Comparison of ENCODE assay signal across 8 cellular contexts in the genomic region with DNA sequence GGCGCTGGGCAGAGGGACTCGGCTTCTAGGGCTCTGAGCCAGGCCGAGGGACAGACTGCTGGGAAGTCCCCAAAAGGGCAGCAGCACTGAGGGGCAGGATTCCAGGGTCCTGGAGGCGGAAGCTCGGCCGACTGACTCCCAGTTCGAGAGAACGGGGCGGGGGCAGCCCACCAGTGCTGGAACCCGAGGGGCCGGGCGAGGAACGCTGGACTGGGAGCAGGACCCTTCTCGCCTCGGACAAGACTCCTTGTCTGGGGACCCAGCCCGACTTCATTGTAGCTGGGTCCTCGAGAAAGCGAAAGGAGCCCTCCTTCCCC. TPM values are rescaled to one million over a fixed set of nuclear protein-coding genes. Genes with fewer than 3 reads are reported as not detected.
A peak's percentile ranks its signal among the peaks of the same experiment; 100 is the strongest.
DNase-seq lines count a peak whose midpoint lies in the region; ATAC-seq and TF ChIP-seq lines count a peak whose summit lies in the region.

No MANE protein-coding gene starts in this region.

- TF ChIP-seq POLR2A in GM18951 (IDR thresholded peaks at IDR 0.05; ENCODE audit: extremely low read depth, insufficient read depth, insufficient read length), result peak; percentile 38
- no peak for TF ChIP-seq POLR2A in esophagus squamous epithelium (IDR thresholded peaks at IDR 0.05)

- in situ Hi-C loops in GM18951 (cut with MboI; ENCODE audit: low sequenced_read_pairs, unreplicated experiment) (no loop called here), Panc1 (cut with HindIII; ENCODE audit: low pct_unique_long_range_greater_than_20kb, low sequenced_read_pairs) (no loop called here)

- CTCF ChIA-PET in Panc1 (lab: Charles Lee), result no interaction called here

- H3K9me3 ChIP-seq in Panc1 (ENCODE audit: control insufficient read depth, insufficient read depth, low read depth, low read length), result no peaks in the 10 kb centered on the region
- no peaks in the 10 kb centered on the region for H3K9me3 ChIP-seq in esophagus squamous epithelium
- H3K9me3 ChIP-seq in psoas muscle, result no peaks in the 10 kb centered on the region

- no peaks in the 10 kb centered on the region for H3K27me3 ChIP-seq in Panc1 (ENCODE audit: control insufficient read depth, insufficient read depth, low read length)
- no peaks in the 10 kb centered on the region for H3K27me3 ChIP-seq in esophagus squamous epithelium
- H3K27me3 ChIP-seq in psoas muscle (ENCODE audit: insufficient read depth in 3 of 3, low read length in 2 of 3), result no peaks in the 10 kb centered on the region

- POLR2A ChIA-PET in Panc1 (lab: Charles Lee), result no interaction called here

- H3K4me1 ChIP-seq in Panc1 (ENCODE audit: control insufficient read depth, insufficient read depth, low read length) (peaks cover 6% of the 10 kb centered on the region; the same call in 1 of the 2 replicates), esophagus squamous epithelium (peaks cover 20 to 37% (median 23%) of the 10 kb centered on the region in 3 donors), psoas muscle (peaks cover 20% of the 10 kb centered on the region)

- TF ChIP-seq CTCF in Panc1 (IDR thresholded peaks at IDR 0.05), result no peak
- no peak for TF ChIP-seq CTCF in esophagus squamous epithelium (IDR thresholded peaks at IDR 0.05)
- no peak for TF ChIP-seq CTCF in psoas muscle (IDR thresholded peaks at IDR 0.05)

- H3K27ac ChIP-seq in Panc1 (ENCODE audit: low read length) (peak overlapping the region; percentile 85), esophagus squamous epithelium (peak overlapping the region; percentile 91 to 98 (median 96)), psoas muscle (peak overlapping the region; percentile 97)

- 0% methylated on average over 1 of the region's 18 CpGs; no CpG with 5 or more reads in 1 of the 2 donors for WGBS in esophagus squamous epithelium, 2 donors
- WGBS in psoas muscle, 3 donors, result 0 to 1% (median 1%) methylated on average over 15 to 18 of the region's 18 CpGs

- intact Hi-C loops in Panc1 (cut with micrococcal nuclease; ENCODE audit: unreplicated experiment) (no loop called here), esophagus squamous epithelium (cut with DNase I) (no loop called here), psoas muscle (cut with DNase I) (loop anchor here (2.0 to 5.0 kb wide), 3 partner anchors 45 to 80 kb away; a partner anchor contains a TSS)

- DNase-seq in Panc1 (ENCODE audit: low read depth, low spot score) (no peak), esophagus squamous epithelium (lab: John Stamatoyannopoulos, UW) (no peak), psoas muscle (no peak), NCI-H146 treated with DMSO at 0.1 percent for 48 hours (lab: John Stamatoyannopoulos, UW; ENCODE audit: unreplicated experiment) (no peak), kidney glomerular epithelial cell (lab: John Stamatoyannopoulos, UW) (no peak)
- no peak for DNase-seq in effector CD8-positive, alpha-beta T cell (lab: John Stamatoyannopoulos, UW)

- BruUV-seq in Panc1 (replicated peaks; lab: Mats Ljungman, UMichigan), result TSS peak; percentile 92

- ATAC-seq in Panc1 (peak; percentile 36; the same call in 1 of the 2 replicates), psoas muscle (no peak), HG03280 (IDR thresholded peaks at IDR 0.05; ENCODE audit: unreplicated experiment) (no peak)

- no peaks in the 10 kb centered on the region; the same call in 1 of the 2 replicates for H3K36me3 ChIP-seq in Panc1 (ENCODE audit: control insufficient read depth, insufficient read depth, low read length)
- peaks cover 0 to 33% (median 0%) of the 10 kb centered on the region in 3 donors for H3K36me3 ChIP-seq in esophagus squamous epithelium
- H3K36me3 ChIP-seq in psoas muscle (ENCODE audit: insufficient read depth in 1 of 2, low read depth in 1 of 2), result peaks cover 2 to 33% of the 10 kb centered on the region in 2 donors

- peak overlapping the region; percentile 67 to 75 for H3K4me3 ChIP-seq in Panc1 (ENCODE audit: low read depth in 2 of 2, low read length in 2 of 2)
- peak overlapping the region; percentile 62 to 99 (median 87) for H3K4me3 ChIP-seq in esophagus squamous epithelium
- H3K4me3 ChIP-seq in psoas muscle, result peak overlapping the region; percentile 94

RNA-seq across cellular contexts. Expression of a gene that starts 0.2 kb away (rescaled TPM):
- total RNA-seq in Panc1 (2021; ENCODE audit: unreplicated experiment) (22.7 TPM), esophagus squamous epithelium (10 to 100 TPM in 3 of 4 donors, 1 to 10 TPM in 1; 6.9 to 19.6 (median 13.4) TPM), psoas muscle (10 to 100 TPM; 43.0 to 60.8 (median 51.0) TPM)
- polyA plus RNA-seq in Panc1 (2012; ENCODE audit: insufficient read length), result 32.8 TPM
- polyA plus RNA-seq in psoas muscle, result 10 to 100 TPM; 30.3 to 50.2 (median 39.5) TPM

RNA-seq across cellular contexts. Expression of a gene that starts 9.6 kb away (rescaled TPM):
- 1.7 TPM for total RNA-seq in Panc1 (2021; ENCODE audit: unreplicated experiment)
- 4.4 TPM for polyA plus RNA-seq in Panc1 (2012; ENCODE audit: insufficient read length)
- 1 to 10 TPM in 1 of 4 donors, under 1 TPM in 1, not detected in 2; 0.31 to 1.1 TPM for total RNA-seq in esophagus squamous epithelium
- total RNA-seq in psoas muscle, result 1 to 10 TPM; 2.9 to 4.9 (median 3.5) TPM
- polyA plus RNA-seq in psoas muscle, result 1 to 10 TPM; 1.6 to 4.1 (median 4.0) TPM

RNA-seq across cellular contexts. Expression of a gene that starts 10.0 kb away (rescaled TPM):
- total RNA-seq in Panc1 (2021; ENCODE audit: unreplicated experiment) (117 TPM), esophagus squamous epithelium (10 to 100 TPM; 66.9 to 93.3 (median 81.7) TPM), psoas muscle (1,000 to 10,000 TPM in 1 of 4 donors, 100 to 1,000 TPM in 3; 624 to 1,039 (median 691) TPM)
- polyA plus RNA-seq in Panc1 (2012; ENCODE audit: insufficient read length), result 92.1 TPM
- polyA plus RNA-seq in psoas muscle, result 100 to 1,000 TPM; 204 to 445 (median 311) TPM

RNA-seq across cellular contexts. Expression of a gene that starts 20.1 kb away (rescaled TPM):
- total RNA-seq in Panc1 (2021; ENCODE audit: unreplicated experiment) (43.4 TPM), esophagus squamous epithelium (10 to 100 TPM; 34.5 to 48.8 (median 39.5) TPM), psoas muscle (100 to 1,000 TPM in 3 of 4 donors, 10 to 100 TPM in 1; 79.2 to 156 (median 111) TPM)
- polyA plus RNA-seq in Panc1 (2012; ENCODE audit: insufficient read length), result 58.5 TPM
- polyA plus RNA-seq in psoas muscle, result 100 to 1,000 TPM in 2 of 3 donors, 10 to 100 TPM in 1; 93.2 to 179 (median 170) TPM

RNA-seq across cellular contexts. Expression of a gene that starts 36.8 kb away (rescaled TPM):
- total RNA-seq in Panc1 (2021; ENCODE audit: unreplicated experiment) (23.4 TPM), esophagus squamous epithelium (1 to 10 TPM in 2 of 4 donors, under 1 TPM in 1, not detected in 1; 0.31 to 3.6 (median 1.5) TPM), psoas muscle (1,000 to 10,000 TPM; 2,251 to 3,238 (median 2,533) TPM)
- polyA plus RNA-seq in Panc1 (2012; ENCODE audit: insufficient read length), result 45.8 TPM
- polyA plus RNA-seq in psoas muscle, result 1,000 to 10,000 TPM; 1,126 to 5,696 (median 4,322) TPM

Comparison
In these comparisons a context has a peak if more than half of its experiments do, and no peak if none do; other contexts are left out.
1. intact Hi-C loops: an anchor here in psoas muscle (2.0 to 5.0 kb wide); none called in Panc1 and esophagus squamous epithelium.